12 cellular contexts compared by ENCODE assay signal in genomic region chr1:11563560-11564069, GRCh38.
A peak's percentile ranks its signal among the peaks of the same experiment; 100 is the strongest.
DNase-seq lines count a peak whose midpoint lies in the region; ATAC-seq, FAIRE-seq and TF ChIP-seq lines count a peak whose summit lies in the region.
"Had no signal": no experiment of that assay in that cellular context is flagged by ENCODE, and none has a peak within 500 bp of the region (broad histone marks: within the 10 kb centered on the region; RNA-seq: fewer than 3 reads in every experiment).

No MANE protein-coding gene starts in this region.

- H3K27ac ChIP-seq in astrocyte (ENCODE audit: low read depth, low read length) (no peak overlapping the region), gastroesophageal sphincter (no peak overlapping the region)
- H3K27ac ChIP-seq: thoracic aorta had no signal

- 0% methylated on average over 3 of the region's 14 CpGs; no CpG with 5 or more reads in 1 of the 2 donors for WGBS in gastroesophageal sphincter (ENCODE audit: low coverage in 1 of 2), 2 donors

- H3K4me1 ChIP-seq in astrocyte (ENCODE audit: insufficient read depth, low read length), result peaks cover 3% of the 10 kb centered on the region
- no peaks in the 10 kb centered on the region for H3K4me1 ChIP-seq in gastroesophageal sphincter

- intact Hi-C loops in activated CD4-positive, alpha-beta T cell treated with anti-CD3 and anti-CD28 coated beads for 36 hours (cut with DNase I, micrococcal nuclease), result no loop called here

- no peak for TF ChIP-seq POLR2A in gastroesophageal sphincter (IDR thresholded peaks at IDR 0.05)

- no peak overlapping the region for H3K9ac ChIP-seq in astrocyte (ENCODE audit: low read length)

- CTCF ChIA-PET in activated CD4-positive, alpha-beta T cell treated with anti-CD3 and anti-CD28 coated beads for 36 hours (lab: Charles Lee), result interaction anchor here (0.6 kb wide), 2 partner anchors 76 to 156 kb away, joined by 3 to 4 read pairs; no protein-coding TSS in a partner anchor

- H2AFZ ChIP-seq in astrocyte (ENCODE audit: low read depth, low read length), result no peak overlapping the region

- no peak overlapping the region for H3K4me3 ChIP-seq in astrocyte (ENCODE audit: insufficient read depth, low read depth, low read length)
- H3K4me3 ChIP-seq in gastroesophageal sphincter, result no peak overlapping the region
- H3K4me3 ChIP-seq: thoracic aorta had no signal

- TF ChIP-seq CTCF in astrocyte (IDR thresholded peaks at IDR 0.05; ENCODE audit: insufficient read depth, low read depth, low read length), result no peak
- TF ChIP-seq CTCF in progenitor cell of endocrine pancreas (IDR thresholded peaks at IDR 0.05; ENCODE audit: unreplicated experiment), result no peak
- TF ChIP-seq CTCF in gastroesophageal sphincter (IDR thresholded peaks at IDR 0.05), result no peak

- H3K4me3 Mint-ChIP-seq in astrocyte (ENCODE audit: unreplicated experiment) (no peak overlapping the region), progenitor cell of endocrine pancreas (ENCODE audit: low read depth) (no peak overlapping the region)
- H3K4me3 Mint-ChIP-seq in activated CD4-positive, alpha-beta T cell treated with anti-CD3 and anti-CD28 coated beads for 36 hours, result no peak overlapping the region

- H3K27me3 Mint-ChIP-seq in astrocyte (ENCODE audit: low read depth, unreplicated experiment), result peaks cover 42% of the 10 kb centered on the region
- peaks cover 28% of the 10 kb centered on the region for H3K27me3 Mint-ChIP-seq in progenitor cell of endocrine pancreas
- H3K27me3 Mint-ChIP-seq in activated CD4-positive, alpha-beta T cell treated with anti-CD3 and anti-CD28 coated beads for 36 hours, result peaks cover 13% of the 10 kb centered on the region

- H3K4me1 Mint-ChIP-seq in astrocyte (ENCODE audit: low read depth, unreplicated experiment) (peaks cover 6% of the 10 kb centered on the region), progenitor cell of endocrine pancreas (ENCODE audit: low read depth) (peaks cover 11% of the 10 kb centered on the region)
- H3K4me1 Mint-ChIP-seq in activated CD4-positive, alpha-beta T cell treated with anti-CD3 and anti-CD28 coated beads for 36 hours, result no peaks in the 10 kb centered on the region

- no peaks in the 10 kb centered on the region for H3K9me3 Mint-ChIP-seq in astrocyte (ENCODE audit: unreplicated experiment)
- H3K9me3 Mint-ChIP-seq in progenitor cell of endocrine pancreas (ENCODE audit: low read depth), result no peaks in the 10 kb centered on the region
- no peaks in the 10 kb centered on the region for H3K9me3 Mint-ChIP-seq in activated CD4-positive, alpha-beta T cell treated with anti-CD3 and anti-CD28 coated beads for 36 hours (ENCODE audit: low read depth)

- H3K9me3 ChIP-seq in astrocyte (ENCODE audit: insufficient read depth, low read depth, low read length) (no peaks in the 10 kb centered on the region), gastroesophageal sphincter (no peaks in the 10 kb centered on the region)
- H3K9me3 ChIP-seq: thoracic aorta had no signal

- no peak for TF ChIP-seq EP300 in gastroesophageal sphincter (IDR thresholded peaks at IDR 0.05)

- no peaks in the 10 kb centered on the region for H4K20me1 ChIP-seq in astrocyte (ENCODE audit: insufficient read depth, low read length)

- H3K36me3 ChIP-seq in astrocyte (ENCODE audit: insufficient read depth, low read length) (no peaks in the 10 kb centered on the region), gastroesophageal sphincter (no peaks in the 10 kb centered on the region)
- H3K36me3 ChIP-seq: thoracic aorta had no signal

- POLR2A ChIA-PET in activated CD4-positive, alpha-beta T cell treated with anti-CD3 and anti-CD28 coated beads for 36 hours (lab: Charles Lee), result no interaction called here

- no peak for FAIRE-seq in astrocyte (lab: Jason Lieb, UNC)

- H3K36me3 Mint-ChIP-seq in astrocyte (ENCODE audit: low read depth, unreplicated experiment), result no peaks in the 10 kb centered on the region
- no peaks in the 10 kb centered on the region for H3K36me3 Mint-ChIP-seq in progenitor cell of endocrine pancreas (ENCODE audit: insufficient read depth)
- no peaks in the 10 kb centered on the region for H3K36me3 Mint-ChIP-seq in activated CD4-positive, alpha-beta T cell treated with anti-CD3 and anti-CD28 coated beads for 36 hours (ENCODE audit: low read depth)

- H3K27me3 ChIP-seq in astrocyte (ENCODE audit: insufficient read depth, low read length), result peaks cover 32% of the 10 kb centered on the region
- peaks cover 96% of the 10 kb centered on the region for H3K27me3 ChIP-seq in gastroesophageal sphincter

- no peaks in the 10 kb centered on the region for H3K79me2 ChIP-seq in astrocyte (ENCODE audit: insufficient read depth, low read length)

- H3K4me2 ChIP-seq in astrocyte (ENCODE audit: low read length), result no peak overlapping the region

- peak overlapping the region; percentile 41 for H3K27ac Mint-ChIP-seq in astrocyte (ENCODE audit: unreplicated experiment)
- peak overlapping the region; percentile 86 for H3K27ac Mint-ChIP-seq in progenitor cell of endocrine pancreas
- no peak overlapping the region for H3K27ac Mint-ChIP-seq in activated CD4-positive, alpha-beta T cell treated with anti-CD3 and anti-CD28 coated beads for 36 hours

- DNase-seq in HK-2 (ENCODE audit: unreplicated experiment) (peak; percentile 17), NCI-H345 (lab: John Stamatoyannopoulos, UW) (peak; percentile 59), astrocyte (ENCODE audit: low read depth) (no peak), progenitor cell of endocrine pancreas (ENCODE audit: low spot score, unreplicated experiment) (no peak)
- DNase-seq in activated CD4-positive, alpha-beta T cell treated with anti-CD3 and anti-CD28 coated beads for 36 hours, result no peak
- DNase-seq: amniotic stem cell, T-helper 9 cell had no signal

- ATAC-seq in gastroesophageal sphincter, result no peak
- no peak for ATAC-seq in HG02981 (IDR thresholded peaks at IDR 0.05; ENCODE audit: unreplicated experiment)
- no peak for ATAC-seq in GM18498 (IDR thresholded peaks at IDR 0.05; ENCODE audit: unreplicated experiment)
- no peak for ATAC-seq in activated CD4-positive, alpha-beta T cell treated with anti-CD3 and anti-CD28 coated beads for 36 hours
- ATAC-seq: sciatic nerve had no signal

Comparison
In these comparisons a context has a peak if more than half of its experiments do, and no peak if none do; other contexts are left out.
1. DNase-seq: peak in HK-2 (single experiment) and NCI-H345 (single experiment); none in astrocyte (single experiment), progenitor cell of endocrine pancreas (single experiment) and activated CD4-positive, alpha-beta T cell treated with anti-CD3 and anti-CD28 coated beads for 36 hours (single experiment).